27 cellular contexts compared by ENCODE assay signal in genomic region chr19:7216373-7216902, GRCh38.
DNase-seq lines count a peak whose midpoint lies in the region; ATAC-seq and TF ChIP-seq lines count a peak whose summit lies in the region.
"Had no signal": no experiment of that assay in that cellular context is flagged by ENCODE, and none has a peak within 500 bp of the region (broad histone marks: within the 10 kb centered on the region; RNA-seq: fewer than 3 reads in every experiment).

No MANE protein-coding gene starts in this region.

- H3K9me3 Mint-ChIP-seq in stimulated activated naive B cell treated with anti-CD40 and anti-IgM and Interleukin-4, amounts not matched to agents 10 μg/mL and 1 μg/mL and 100 μg/mL, for 72 hours, result peaks cover 0 to 1% of the 10 kb centered on the region in 2 donors
- no peaks in the 10 kb centered on the region for H3K9me3 Mint-ChIP-seq in neural progenitor cell
- H3K9me3 Mint-ChIP-seq: T-helper 1 cell treated with Interleukin-12 subunit alpha and Interleukin-12 subunit beta and Interleukin-4 antibody, amounts not matched to agents 30 μg/mL and 1 μg/mL, for 36 hours had no signal

- H3K4me3 ChIP-seq in body of pancreas (no peak overlapping the region), neural progenitor cell (no peak overlapping the region), left ventricle myocardium inferior (no peak overlapping the region)
- H3K4me3 ChIP-seq: breast epithelium, heart right ventricle, K562, MG63, transverse colon had no signal

- H3K36me3 ChIP-seq in body of pancreas (replicated peaks in 1 of 2; ENCODE audit: insufficient read depth in 1 of 2, low read depth in 2 of 2) (no peaks in the 10 kb centered on the region), neural progenitor cell (no peaks in the 10 kb centered on the region), left ventricle myocardium inferior (no peaks in the 10 kb centered on the region)
- H3K36me3 ChIP-seq: breast epithelium, MG63, transverse colon had no signal

- H3K36me3 Mint-ChIP-seq in stimulated activated naive B cell treated with anti-CD40 and anti-IgM and Interleukin-4, amounts not matched to agents 10 μg/mL and 1 μg/mL and 100 μg/mL, for 72 hours, result no peaks in the 10 kb centered on the region
- H3K36me3 Mint-ChIP-seq in neural progenitor cell, result no peaks in the 10 kb centered on the region
- H3K36me3 Mint-ChIP-seq: naive B cell had no signal

- H3F3A ChIP-seq in neural progenitor cell (ENCODE audit: low read depth), result peaks cover 5% of the 10 kb centered on the region

- H3K27me3 ChIP-seq in body of pancreas (no peaks in the 10 kb centered on the region), neural progenitor cell (no peaks in the 10 kb centered on the region), left ventricle myocardium inferior (ENCODE audit: low read depth) (no peaks in the 10 kb centered on the region)
- H3K27me3 ChIP-seq: breast epithelium, heart right ventricle, MG63, transverse colon had no signal

- WGBS in body of pancreas, 2 donors, result 58 to 73% methylated on average over 14 to 15 of the region's 15 CpGs

- H3K9me3 ChIP-seq in body of pancreas (no peaks in the 10 kb centered on the region), neural progenitor cell (ENCODE audit: low read depth) (no peaks in the 10 kb centered on the region), left ventricle myocardium inferior (replicated peaks) (no peaks in the 10 kb centered on the region)
- H3K9me3 ChIP-seq: breast epithelium, heart right ventricle, transverse colon had no signal

- intact Hi-C loops in body of pancreas (cut with DNase I) (no loop called here), left ventricle myocardium inferior (cut with micrococcal nuclease) (no loop called here)

- TF ChIP-seq CTCF in GM20000 (IDR thresholded peaks at IDR 0.05; ENCODE audit: extremely low read depth, missing control alignments) (no peak), body of pancreas (IDR thresholded peaks at IDR 0.05) (no peak), neural progenitor cell (IDR thresholded peaks at IDR 0.05) (no peak), left ventricle myocardium inferior (IDR thresholded peaks at IDR 0.05; ENCODE audit: borderline replicate concordance) (no peak)

- H4K20me1 ChIP-seq in neural progenitor cell (ENCODE audit: low read depth), result no peaks in the 10 kb centered on the region

- peak; percentile 69 for DNase-seq in activated effector memory CD4-positive, alpha-beta T cell treated with anti-CD3 and anti-CD28 coated beads, Interleukin-2, amount 50 U/mL, for 16 hours
- no peak for DNase-seq in activated effector memory CD4-positive, alpha-beta T cell treated with Interleukin-2 at 50 U/mL for 16 hours
- peak; percentile 66 for DNase-seq in GM20000 (ENCODE audit: low spot score)
- peak in 3 of 4 donors; percentile 49 to 51 (median 50) for DNase-seq in body of pancreas
- no peak for DNase-seq in stimulated activated naive B cell treated with anti-CD40 and anti-IgM and Interleukin-4, amounts not matched to agents 10 μg/mL and 1 μg/mL and 100 μg/mL, for 72 hours
- DNase-seq in neural progenitor cell (ENCODE audit: low spot score), result no peak
- no peak for DNase-seq in LoVo (ENCODE audit: low spot score)
- DNase-seq in left ventricle myocardium inferior, result no peak
- DNase-seq: amniotic stem cell; Calu3; effector memory CD4-positive, alpha-beta T cell; erythroblast; heart right ventricle; left colon; MG63; naive B cell; NCI-H2029 treated with DMSO at 0.1 percent for 48 hours; NCI-H226; NCI-H748 treated with DMSO at 0.1 percent for 48 hours; occipital lobe; small intestine; transverse colon had no signal

- TF ChIP-seq POLR2A in body of pancreas (IDR thresholded peaks at IDR 0.05), result no peak

- H3K79me2 ChIP-seq in neural progenitor cell (ENCODE audit: low read depth), result peaks cover 5% of the 10 kb centered on the region

- no peak overlapping the region for H3K9ac ChIP-seq in neural progenitor cell

- H3K4me3 Mint-ChIP-seq in stimulated activated naive B cell treated with anti-CD40 and anti-IgM and Interleukin-4, amounts not matched to agents 10 μg/mL and 1 μg/mL and 100 μg/mL, for 72 hours, result no peak overlapping the region
- H3K4me3 Mint-ChIP-seq in neural progenitor cell, result no peak overlapping the region
- H3K4me3 Mint-ChIP-seq: T-helper 1 cell treated with Interleukin-12 subunit alpha and Interleukin-12 subunit beta and Interleukin-4 antibody, amounts not matched to agents 30 μg/mL and 1 μg/mL, for 36 hours had no signal

- no peak overlapping the region for H3K27ac Mint-ChIP-seq in stimulated activated naive B cell treated with anti-CD40 and anti-IgM and Interleukin-4, amounts not matched to agents 10 μg/mL and 1 μg/mL and 100 μg/mL, for 72 hours
- H3K27ac Mint-ChIP-seq in neural progenitor cell, result no peak overlapping the region
- H3K27ac Mint-ChIP-seq: T-helper 1 cell treated with Interleukin-12 subunit alpha and Interleukin-12 subunit beta and Interleukin-4 antibody, amounts not matched to agents 30 μg/mL and 1 μg/mL, for 36 hours had no signal

- H3K4me1 ChIP-seq in body of pancreas (peaks cover 73% of the 10 kb centered on the region), neural progenitor cell (no peaks in the 10 kb centered on the region), left ventricle myocardium inferior (peaks cover 44% of the 10 kb centered on the region)
- H3K4me1 ChIP-seq: breast epithelium had no signal

- no peak for ATAC-seq in body of pancreas
- peak; percentile 25 to 39 for ATAC-seq in stimulated activated naive B cell treated with anti-CD40 and anti-IgM and Interleukin-4, amounts not matched to agents 10 μg/mL and 1 μg/mL and 100 μg/mL, for 72 hours (replicated peaks)
- ATAC-seq: heart right ventricle, K562, left colon had no signal

- H3K4me1 Mint-ChIP-seq in stimulated activated naive B cell treated with anti-CD40 and anti-IgM and Interleukin-4, amounts not matched to agents 10 μg/mL and 1 μg/mL and 100 μg/mL, for 72 hours, result peaks cover 28 to 54% of the 10 kb centered on the region in 2 donors
- peaks cover 6% of the 10 kb centered on the region for H3K4me1 Mint-ChIP-seq in neural progenitor cell

- no peak overlapping the region for H3K4me2 ChIP-seq in neural progenitor cell

- H3K27me3 Mint-ChIP-seq in stimulated activated naive B cell treated with anti-CD40 and anti-IgM and Interleukin-4, amounts not matched to agents 10 μg/mL and 1 μg/mL and 100 μg/mL, for 72 hours, result no peaks in the 10 kb centered on the region
- H3K27me3 Mint-ChIP-seq in neural progenitor cell (ENCODE audit: insufficient read depth, low read depth), result peaks cover 7% of the 10 kb centered on the region
- H3K27me3 Mint-ChIP-seq: naive B cell had no signal

- H2AFZ ChIP-seq in neural progenitor cell (replicated peaks), result no peak overlapping the region

- H3K27ac ChIP-seq in body of pancreas (peak overlapping the region; percentile 23 to 96 (median 92)), neural progenitor cell (no peak overlapping the region), left ventricle myocardium inferior (replicated peaks) (no peak overlapping the region)
- H3K27ac ChIP-seq: breast epithelium, C4-2B, heart right ventricle, RWPE1, transverse colon had no signal

Comparison
In these comparisons a context has a peak if more than half of its experiments do, and no peak if none do; other contexts are left out.
1. DNase-seq: peak in activated effector memory CD4-positive, alpha-beta T cell treated with anti-CD3 and anti-CD28 coated beads, Interleukin-2, amount 50 U/mL, for 16 hours (single experiment), GM20000 (single experiment) and body of pancreas (3 of 4); none in activated effector memory CD4-positive, alpha-beta T cell treated with Interleukin-2 at 50 U/mL for 16 hours (single experiment), stimulated activated naive B cell treated with anti-CD40 and anti-IgM and Interleukin-4, amounts not matched to agents 10 μg/mL and 1 μg/mL and 100 μg/mL, for 72 hours (single experiment), neural progenitor cell (single experiment), LoVo (single experiment) and left ventricle myocardium inferior (single experiment).
2. H3K27ac ChIP-seq: peak in body of pancreas (4 of 4); none in neural progenitor cell (single experiment) and left ventricle myocardium inferior (single experiment).